In the genomic region with DNA sequence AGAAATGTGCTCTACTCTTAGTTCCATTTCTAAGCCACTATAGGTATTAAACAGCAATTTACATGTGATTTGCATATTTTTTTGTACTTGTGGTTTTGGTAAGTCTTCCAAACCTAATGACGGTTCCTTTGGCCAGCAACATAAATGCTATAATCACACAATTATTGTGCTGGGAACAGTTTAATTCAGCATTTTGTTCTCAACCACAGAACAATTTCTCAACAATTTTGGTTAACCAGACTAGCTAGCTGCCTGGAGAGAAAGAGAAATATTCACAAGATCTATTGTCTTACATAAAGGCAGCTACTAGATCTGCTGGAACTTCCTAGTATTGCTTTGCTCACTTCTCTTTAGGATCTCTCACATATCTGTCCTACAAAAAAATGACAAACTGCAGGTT, we compare ENCODE assay signal across 16 cellular contexts.
"Had no signal": no experiment of that assay in that cellular context is flagged by ENCODE, and none has a peak within 500 bp of the region (broad histone marks: within the 10 kb centered on the region; RNA-seq: fewer than 3 reads in every experiment).

No MANE protein-coding gene starts in this region.

- H3K9me3 Mint-ChIP-seq: activated T-helper 1 cell treated with anti-CD3 and anti-CD28 coated beads, Interleukin-12 subunit alpha, Interleukin-12 subunit beta, Interleukin-2, Interleukin-4 antibody, amounts not matched to agents 30 ng/mL and 10 ng/mL and 1 ng/mL, durations not matched to agents 14 hours and 24 hours and 36 hours; dendritic cell treated with granulocyte-macrophage colony-stimulating factor and Interleukin-4, amounts not matched to agents 40 ng/mL and 50 ng/mL, for 4 days had no signal

- FAIRE-seq: bronchial epithelial cell, frontal cortex had no signal

- ATAC-seq: activated CD4-positive, CD25-positive, alpha-beta regulatory T cell treated with anti-CD3 and anti-CD28 coated beads, Interleukin-2, amount 50 U/mL, for 24 hours; natural killer cell treated with Interleukin-12 subunit alpha and Interleukin-12 subunit beta and Interleukin-15 and Interleukin-18, amount 100 ng/mL, for 72 hours had no signal

- H3K4me1 Mint-ChIP-seq: activated naive CD8-positive, alpha-beta T cell treated with anti-CD3 and anti-CD28 coated beads for 36 hours; stimulated activated naive B cell treated with anti-CD40 and anti-IgM and Interleukin-4, amounts not matched to agents 10 μg/mL and 1 μg/mL and 100 μg/mL, for 72 hours had no signal

- H3K27ac Mint-ChIP-seq: activated naive CD8-positive, alpha-beta T cell treated with anti-CD3 and anti-CD28 coated beads for 36 hours; activated T-helper 1 cell treated with anti-CD3 and anti-CD28 coated beads, Interleukin-12 subunit alpha, Interleukin-12 subunit beta, Interleukin-2, Interleukin-4 antibody, amounts not matched to agents 30 ng/mL and 10 ng/mL and 1 ng/mL, durations not matched to agents 14 hours and 24 hours and 36 hours; dendritic cell treated with granulocyte-macrophage colony-stimulating factor and Interleukin-4, amounts not matched to agents 40 ng/mL and 50 ng/mL, for 4 days; natural killer cell treated with Interleukin-12 subunit alpha and Interleukin-12 subunit beta and Interleukin-15 and Interleukin-18, amount 100 ng/mL, for 72 hours; stimulated activated naive B cell treated with anti-CD40 and anti-IgM and Interleukin-4, amounts not matched to agents 10 μg/mL and 1 μg/mL and 100 μg/mL, for 72 hours had no signal

- H3K27me3 ChIP-seq: tibial nerve, uterus had no signal

- H3K4me3 Mint-ChIP-seq: activated naive CD8-positive, alpha-beta T cell treated with anti-CD3 and anti-CD28 coated beads for 36 hours; activated T-helper 1 cell treated with anti-CD3 and anti-CD28 coated beads, Interleukin-12 subunit alpha, Interleukin-12 subunit beta, Interleukin-2, Interleukin-4 antibody, amounts not matched to agents 30 ng/mL and 10 ng/mL and 1 ng/mL, durations not matched to agents 14 hours and 24 hours and 36 hours; dendritic cell treated with granulocyte-macrophage colony-stimulating factor and Interleukin-4, amounts not matched to agents 40 ng/mL and 50 ng/mL, for 4 days; natural killer cell treated with Interleukin-12 subunit alpha and Interleukin-12 subunit beta and Interleukin-15 and Interleukin-18, amount 100 ng/mL, for 72 hours; stimulated activated naive B cell treated with anti-CD40 and anti-IgM and Interleukin-4, amounts not matched to agents 10 μg/mL and 1 μg/mL and 100 μg/mL, for 72 hours had no signal

- DNase-seq: activated CD4-positive, alpha-beta T cell treated with anti-CD3 and anti-CD28 coated beads, Interleukin-2, amount 50 U/mL, for 1 hour; activated CD8-positive, alpha-beta memory T cell treated with anti-CD3 and anti-CD28 coated beads for 24 hours; activated naive CD8-positive, alpha-beta T cell treated with anti-CD3 and anti-CD28 coated beads for 36 hours; effector memory CD4-positive, alpha-beta T cell; head of caudate nucleus; posterior cingulate gyrus; stimulated activated CD4-positive, alpha-beta T cell treated with anti-CD3 and anti-CD28 coated beads, Interleukin-4, amount 100 ng/mL, for 1 hour; stimulated activated naive B cell treated with anti-CD40 and anti-IgM and Interleukin-4, amounts not matched to agents 10 μg/mL and 1 μg/mL and 100 μg/mL, for 72 hours; uterus had no signal

- H3K4me3 ChIP-seq: tibial nerve, uterus had no signal

- H3K27ac ChIP-seq: tibial nerve, uterus had no signal

- H3K27me3 Mint-ChIP-seq: activated naive CD8-positive, alpha-beta T cell treated with anti-CD3 and anti-CD28 coated beads for 36 hours; dendritic cell treated with granulocyte-macrophage colony-stimulating factor and Interleukin-4, amounts not matched to agents 40 ng/mL and 50 ng/mL, for 4 days; natural killer cell treated with Interleukin-12 subunit alpha and Interleukin-12 subunit beta and Interleukin-15 and Interleukin-18, amount 100 ng/mL, for 72 hours; stimulated activated naive B cell treated with anti-CD40 and anti-IgM and Interleukin-4, amounts not matched to agents 10 μg/mL and 1 μg/mL and 100 μg/mL, for 72 hours had no signal

- H3K36me3 Mint-ChIP-seq: activated naive CD8-positive, alpha-beta T cell treated with anti-CD3 and anti-CD28 coated beads for 36 hours; natural killer cell treated with Interleukin-12 subunit alpha and Interleukin-12 subunit beta and Interleukin-15 and Interleukin-18, amount 100 ng/mL, for 72 hours; stimulated activated naive B cell treated with anti-CD40 and anti-IgM and Interleukin-4, amounts not matched to agents 10 μg/mL and 1 μg/mL and 100 μg/mL, for 72 hours had no signal
